8 cellular contexts compared by ENCODE assay signal in the genomic region with DNA sequence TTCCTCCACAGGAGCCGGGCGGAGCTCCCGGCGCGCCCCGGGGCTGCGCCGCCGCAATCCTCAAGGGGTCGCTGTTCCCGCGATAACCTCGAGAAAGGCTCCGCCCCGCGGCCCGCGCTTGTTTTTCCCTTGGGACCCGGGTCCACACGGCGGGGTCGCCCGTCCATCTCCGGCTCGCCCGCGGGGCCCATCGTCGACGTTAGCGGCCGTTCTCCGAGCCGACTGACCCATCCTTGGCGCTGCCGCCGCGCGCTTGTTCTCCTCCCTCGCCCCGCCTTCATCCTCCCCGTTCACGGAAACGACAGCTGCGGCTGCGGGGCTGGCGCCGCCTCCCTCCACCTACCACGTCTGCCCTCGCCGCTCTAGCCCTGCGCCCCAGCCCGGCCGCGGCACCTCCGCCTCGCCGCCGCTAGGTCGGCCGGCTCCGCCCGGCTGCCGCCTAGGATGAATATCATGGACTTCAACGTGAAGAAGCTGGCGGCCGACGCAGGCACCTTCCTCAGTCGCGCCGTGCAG. TPM values are rescaled to one million over a fixed set of nuclear protein-coding genes. Genes with fewer than 3 reads are reported as not detected.
A peak's percentile ranks its signal among the peaks of the same experiment; 100 is the strongest.
DNase-seq lines count a peak whose midpoint lies in the region; ATAC-seq and TF ChIP-seq lines count a peak whose summit lies in the region.

A gene (plus strand): TSS at position 121 of the 516 bp plus-strand sequence. CDS start 324 bp downstream, at position 445.

- peak within 1 kb of the TSS; percentile 95 to 99 (median 98) for H3K4me3 Mint-ChIP-seq in CD4-positive, alpha-beta memory T cell

- H3K36me3 ChIP-seq in CD4-positive, alpha-beta memory T cell (ENCODE audit: insufficient read depth, low read length) = no peaks in the 10 kb centered on the region
- no peaks in the 10 kb centered on the region for H3K36me3 ChIP-seq in liver (ENCODE audit: control insufficient read depth in 4 of 4, insufficient read depth in 3 of 4, low read depth in 1 of 4, low read length in 3 of 4)

- DNase-seq in CD4-positive, alpha-beta memory T cell = peak; percentile 91 to 93 (median 92)
- peak; percentile 89 for DNase-seq in NCI-H748 (lab: John Stamatoyannopoulos, UW; ENCODE audit: unreplicated experiment)
- DNase-seq in activated CD4-positive, alpha-beta T cell treated with anti-CD3 and anti-CD28 coated beads, Interleukin-2, amount 50 U/mL, for 4 hours = peak; percentile 84 to 85
- DNase-seq in dermis blood vessel endothelial cell = peak; percentile 92
- peak; percentile 89 for DNase-seq in stimulated activated CD4-positive, alpha-beta T cell treated with anti-CD3 and anti-CD28 coated beads, Interleukin-4, amount 100 ng/mL, for 24 hours

- peak within 1 kb of the TSS; percentile 91 to 99 (median 98) for H3K27ac Mint-ChIP-seq in CD4-positive, alpha-beta memory T cell

- TF ChIP-seq RAD21 in liver (IDR thresholded peaks at IDR 0.05) = peak; percentile 64 to 69

- no peaks in the 10 kb centered on the region for H3K9me3 Mint-ChIP-seq in CD4-positive, alpha-beta memory T cell

- POLR2A ChIA-PET in CD4-positive, alpha-beta memory T cell (lab: Charles Lee; ENCODE audit: partially characterized antibody) = interaction anchor here (0.6 to 4.4 kb wide), 32 partner anchors 10 to 1979 kb away, joined by 3 to 133 read pairs (median 6); a partner anchor contains a TSS

- intact Hi-C loops in CD4-positive, alpha-beta memory T cell (cut with micrococcal nuclease) = loop anchor here (1.0 to 10.0 kb wide), 10 partner anchors 16 to 1980 kb away; a partner anchor contains a TSS

- H3K4me1 Mint-ChIP-seq in CD4-positive, alpha-beta memory T cell = peaks cover 32 to 66% (median 44%) of the 10 kb centered on the region in 4 donors

- peak within 1 kb of the TSS; percentile 60 to 93 for H3K4me3 ChIP-seq in CD4-positive, alpha-beta memory T cell (ENCODE audit: low read length in 2 of 2)
- peak within 1 kb of the TSS; percentile 86 to 97 (median 96) for H3K4me3 ChIP-seq in liver (ENCODE audit: low read depth in 1 of 3, low read length in 3 of 3)

- H3K4me1 ChIP-seq in CD4-positive, alpha-beta memory T cell (ENCODE audit: insufficient read depth, low read length) = peaks cover 50% of the 10 kb centered on the region
- H3K4me1 ChIP-seq in liver (ENCODE audit: control insufficient read depth in 4 of 4, insufficient read depth in 4 of 4, low read length in 3 of 4) = peaks cover 0 to 24% (median 16%) of the 10 kb centered on the region in 4 donors

- H3K36me3 Mint-ChIP-seq in CD4-positive, alpha-beta memory T cell = peaks cover 8 to 18% of the 10 kb centered on the region in 2 donors

- peaks cover 0 to 3% of the 10 kb centered on the region in 2 donors for H3K27me3 Mint-ChIP-seq in CD4-positive, alpha-beta memory T cell

- peak; percentile 90 for ATAC-seq in GM19397 (IDR thresholded peaks at IDR 0.05; ENCODE audit: unreplicated experiment)
- ATAC-seq in HG03565 (IDR thresholded peaks at IDR 0.05; ENCODE audit: unreplicated experiment) = peak; percentile 80

- H3K27ac ChIP-seq in CD4-positive, alpha-beta memory T cell (ENCODE audit: low read depth, low read length) = peak within 1 kb of the TSS; percentile 94
- H3K27ac ChIP-seq in liver (ENCODE audit: low read depth in 1 of 2, low read length in 2 of 2) = peak within 1 kb of the TSS; percentile 97 to 99

- no peaks in the 10 kb centered on the region for H3K27me3 ChIP-seq in CD4-positive, alpha-beta memory T cell (ENCODE audit: insufficient read depth, low read length)
- H3K27me3 ChIP-seq in liver (ENCODE audit: control insufficient read depth in 4 of 4, insufficient read depth in 4 of 4, low read length in 3 of 4) = no peaks in the 10 kb centered on the region

- H3K9me3 ChIP-seq in CD4-positive, alpha-beta memory T cell (ENCODE audit: control insufficient read depth in 1 of 2, low read length in 2 of 2) = no peaks in the 10 kb centered on the region
- no peaks in the 10 kb centered on the region for H3K9me3 ChIP-seq in liver (ENCODE audit: control insufficient read depth in 4 of 4, low read length in 3 of 4)

- CTCF ChIA-PET in CD4-positive, alpha-beta memory T cell (lab: Charles Lee; ENCODE audit: partially characterized antibody) = interaction anchor here (0.7 to 5.3 kb wide), 32 partner anchors 9 to 1709 kb away, joined by 3 to 165 read pairs (median 8); a partner anchor contains a TSS

- TF ChIP-seq CTCF in liver (IDR thresholded peaks at IDR 0.05; ENCODE audit: low read depth, low read length, missing input control) = peak; percentile 91

- WGBS in liver = under 1% methylated on average over 71 of the region's 71 CpGs

- H3K9ac ChIP-seq in liver (ENCODE audit: low read depth in 1 of 2, low read length in 2 of 2) = peak within 1 kb of the TSS; percentile 86 to 98

TF ChIP-seq in liver, 16 proteins besides CTCF, POLR2A, EP300 and RAD21:
- no peak for TF ChIP-seq FOXA2 (IDR thresholded peaks at IDR 0.05)
- peak in 1 of 2 donors; percentile 39 for TF ChIP-seq HNF4A (conservative IDR thresholded peaks at IDR 0.05)
- no peak for TF ChIP-seq HNF4G (IDR thresholded peaks at IDR 0.05)
- peak; percentile 44 for TF ChIP-seq SP1 (IDR thresholded peaks at IDR 0.05)
- peak; percentile 47 for TF ChIP-seq YY1 (IDR thresholded peaks at IDR 0.05)
- TF ChIP-seq, protein P1, sequence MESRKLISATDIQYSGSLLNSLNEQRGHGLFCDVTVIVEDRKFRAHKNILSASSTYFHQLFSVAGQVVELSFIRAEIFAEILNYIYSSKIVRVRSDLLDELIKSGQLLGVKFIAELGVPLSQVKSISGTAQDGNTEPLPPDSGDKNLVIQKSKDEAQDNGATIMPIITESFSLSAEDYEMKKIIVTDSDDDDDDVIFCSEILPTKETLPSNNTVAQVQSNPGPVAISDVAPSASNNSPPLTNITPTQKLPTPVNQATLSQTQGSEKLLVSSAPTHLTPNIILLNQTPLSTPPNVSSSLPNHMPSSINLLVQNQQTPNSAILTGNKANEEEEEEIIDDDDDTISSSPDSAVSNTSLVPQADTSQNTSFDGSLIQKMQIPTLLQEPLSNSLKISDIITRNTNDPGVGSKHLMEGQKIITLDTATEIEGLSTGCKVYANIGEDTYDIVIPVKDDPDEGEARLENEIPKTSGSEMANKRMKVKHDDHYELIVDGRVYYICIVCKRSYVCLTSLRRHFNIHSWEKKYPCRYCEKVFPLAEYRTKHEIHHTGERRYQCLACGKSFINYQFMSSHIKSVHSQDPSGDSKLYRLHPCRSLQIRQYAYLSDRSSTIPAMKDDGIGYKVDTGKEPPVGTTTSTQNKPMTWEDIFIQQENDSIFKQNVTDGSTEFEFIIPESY (IDR thresholded peaks at IDR 0.05) = peak; percentile 43

RNA-seq across cellular contexts. Expression of the gene that starts here (rescaled TPM):
- total RNA-seq in CD4-positive, alpha-beta memory T cell = 10 to 100 TPM; 55.4 to 59.6 TPM
- 10 to 100 TPM; 45.0 to 54.5 TPM for polyA plus RNA-seq in CD4-positive, alpha-beta memory T cell
- total RNA-seq in dermis blood vessel endothelial cell (54.1 and 77.5 TPM in 2 replicates), liver (10 to 100 TPM; 16.8 to 19.7 TPM)
- 10 to 100 TPM; 14.1 to 25.2 TPM for polyA plus RNA-seq in liver

Comparison
In these comparisons a context has a peak if more than half of its experiments do, and no peak if none do; other contexts are left out.
1. Peak in every context shown above with its lines: DNase-seq, ATAC-seq, H3K4me3 ChIP-seq and H3K27ac ChIP-seq.